ENCODE assay signal across 24 cellular contexts in the genomic region with DNA sequence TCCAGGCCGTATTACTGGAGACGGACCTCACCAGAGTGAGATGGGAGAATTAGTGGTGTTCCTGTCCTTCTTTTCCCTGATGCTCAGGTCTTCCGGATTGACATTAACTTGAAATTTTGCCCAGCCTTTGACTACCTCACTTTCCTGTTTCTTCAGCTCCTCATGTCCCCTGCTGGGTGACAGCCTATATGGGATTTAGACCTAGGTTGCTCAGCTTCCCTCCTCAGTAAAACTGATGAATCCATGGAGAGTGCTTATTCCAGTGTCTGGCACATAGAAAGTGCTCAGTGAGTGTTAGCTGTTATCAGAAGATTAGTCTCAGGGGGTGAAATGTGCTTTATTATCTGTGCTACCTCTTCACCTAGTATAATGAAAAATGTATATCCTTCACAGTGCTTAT. TPM values are rescaled to one million over a fixed set of nuclear protein-coding genes. Genes with fewer than 3 reads are reported as not detected.
DNase-seq lines count a peak whose midpoint lies in the region; ATAC-seq, FAIRE-seq and TF ChIP-seq lines count a peak whose summit lies in the region.
"Had no signal": no experiment of that assay in that cellular context is flagged by ENCODE, and none has a peak within 500 bp of the region (broad histone marks: within the 10 kb centered on the region; RNA-seq: fewer than 3 reads in every experiment).

No MANE protein-coding gene starts in this region.

- H3K36me3 ChIP-seq in colonic mucosa (no peaks in the 10 kb centered on the region), keratinocyte (ENCODE audit: control insufficient read depth in 2 of 2, extremely low read depth in 1 of 2, insufficient read depth in 2 of 2, low read length in 2 of 2) (peaks cover 11 to 12% of the 10 kb centered on the region in 2 experiments), trophoblast cell (ENCODE audit: control insufficient read depth in 1 of 2, insufficient read depth in 2 of 2, low read length in 2 of 2) (peaks cover 0 to 7% of the 10 kb centered on the region in 2 experiments)

- CTCF ChIA-PET in activated naive CD4-positive, alpha-beta T cell treated with anti-CD3 and anti-CD28 coated beads, Interleukin-2, amount 10 ng/mL, durations not matched to agents 7 days and 5 days (lab: Charles Lee), result no interaction called here
- CTCF ChIA-PET in activated naive CD4-positive, alpha-beta T cell treated with anti-CD3 and anti-CD28 coated beads for 36 hours (lab: Charles Lee), result no interaction called here

- peak overlapping the region; percentile 76 for H3K23ac ChIP-seq in trophoblast cell (ENCODE audit: low read length)

- WGBS in trophoblast cell (ENCODE audit: extremely low coverage, insufficient coverage, insufficient read length), result no CpG with 5 or more reads among the region's 3 CpGs

- H3K79me1 ChIP-seq in trophoblast cell (ENCODE audit: low read length), result peaks cover 8% of the 10 kb centered on the region

- H3K9me3 Mint-ChIP-seq in activated naive CD4-positive, alpha-beta T cell treated with anti-CD3 and anti-CD28 coated beads, Interleukin-2, amount 10 ng/mL, durations not matched to agents 7 days and 5 days, result no peaks in the 10 kb centered on the region
- no peaks in the 10 kb centered on the region for H3K9me3 Mint-ChIP-seq in activated naive CD4-positive, alpha-beta T cell treated with anti-CD3 and anti-CD28 coated beads for 36 hours
- H3K9me3 Mint-ChIP-seq: CD4-positive, alpha-beta memory T cell; IgD-negative memory B cell had no signal

- dilution Hi-C loops in keratinocyte (cut with MboI; ENCODE audit: extremely low pct_ligation_motif_present, low sequenced_read_pairs), result no loop called here

- H3K4ac ChIP-seq in trophoblast cell (ENCODE audit: low read depth, low read length), result peak overlapping the region; percentile 84

- no peak overlapping the region for H3K27ac ChIP-seq in colonic mucosa
- H3K27ac ChIP-seq in keratinocyte (ENCODE audit: control insufficient read depth, insufficient read depth, low read length), result no peak overlapping the region
- H3K27ac ChIP-seq in trophoblast cell (ENCODE audit: low read depth, low read length), result no peak overlapping the region

- no peaks in the 10 kb centered on the region for H4K20me1 ChIP-seq in keratinocyte (ENCODE audit: control insufficient read depth, extremely low read depth, insufficient read depth, low read length)

- ATAC-seq in GM21526 (IDR thresholded peaks at IDR 0.05; ENCODE audit: low FRiP score, unreplicated experiment), result no peak
- ATAC-seq: PC-3 had no signal

- H4K91ac ChIP-seq in trophoblast cell (ENCODE audit: low read depth, low read length), result no peak overlapping the region

- no peaks in the 10 kb centered on the region for H3K36me3 Mint-ChIP-seq in activated naive CD4-positive, alpha-beta T cell treated with anti-CD3 and anti-CD28 coated beads, Interleukin-2, amount 10 ng/mL, durations not matched to agents 7 days and 5 days
- H3K36me3 Mint-ChIP-seq in activated naive CD4-positive, alpha-beta T cell treated with anti-CD3 and anti-CD28 coated beads for 36 hours (ENCODE audit: low read depth), result no peaks in the 10 kb centered on the region
- H3K36me3 Mint-ChIP-seq: CD4-positive, alpha-beta memory T cell had no signal

- intact Hi-C loops in activated naive CD4-positive, alpha-beta T cell treated with anti-CD3 and anti-CD28 coated beads for 36 hours (cut with micrococcal nuclease), result no loop called here
- intact Hi-C loops in colonic mucosa (cut with DNase I), result no loop called here

- no peak overlapping the region for H3K4me3 Mint-ChIP-seq in activated naive CD4-positive, alpha-beta T cell treated with anti-CD3 and anti-CD28 coated beads, Interleukin-2, amount 10 ng/mL, durations not matched to agents 7 days and 5 days
- H3K4me3 Mint-ChIP-seq in activated naive CD4-positive, alpha-beta T cell treated with anti-CD3 and anti-CD28 coated beads for 36 hours, result no peak overlapping the region
- H3K4me3 Mint-ChIP-seq: CD4-positive, alpha-beta memory T cell; IgD-negative memory B cell had no signal

- H2AK5ac ChIP-seq in trophoblast cell (ENCODE audit: low read length), result no peak overlapping the region

- no peak overlapping the region for H3K18ac ChIP-seq in trophoblast cell (ENCODE audit: low read length)

- peaks cover 12% of the 10 kb centered on the region for H3K27me3 Mint-ChIP-seq in activated naive CD4-positive, alpha-beta T cell treated with anti-CD3 and anti-CD28 coated beads, Interleukin-2, amount 10 ng/mL, durations not matched to agents 7 days and 5 days
- no peaks in the 10 kb centered on the region for H3K27me3 Mint-ChIP-seq in activated naive CD4-positive, alpha-beta T cell treated with anti-CD3 and anti-CD28 coated beads for 36 hours (ENCODE audit: low read depth)
- H3K27me3 Mint-ChIP-seq: CD4-positive, alpha-beta memory T cell; IgD-negative memory B cell had no signal

- H2AFZ ChIP-seq in keratinocyte (ENCODE audit: control insufficient read depth, low read length) (no peak overlapping the region), trophoblast cell (ENCODE audit: insufficient read depth, low read length, poor library complexity) (no peak overlapping the region)

- peak overlapping the region; percentile 30 for H3K27ac Mint-ChIP-seq in activated naive CD4-positive, alpha-beta T cell treated with anti-CD3 and anti-CD28 coated beads, Interleukin-2, amount 10 ng/mL, durations not matched to agents 7 days and 5 days
- no peak overlapping the region for H3K27ac Mint-ChIP-seq in activated naive CD4-positive, alpha-beta T cell treated with anti-CD3 and anti-CD28 coated beads for 36 hours
- H3K27ac Mint-ChIP-seq: CD4-positive, alpha-beta memory T cell; IgD-negative memory B cell had no signal

- H3K9me1 ChIP-seq in keratinocyte (ENCODE audit: control insufficient read depth, extremely low read depth, insufficient read depth, low read length), result peaks cover 6% of the 10 kb centered on the region

- H3K79me2 ChIP-seq in keratinocyte (ENCODE audit: control insufficient read depth, insufficient read depth, low read length) (peaks cover 94% of the 10 kb centered on the region), trophoblast cell (ENCODE audit: control insufficient read depth, insufficient read depth, low read length, poor library complexity) (peaks cover 9% of the 10 kb centered on the region)

- H2BK120ac ChIP-seq in trophoblast cell (ENCODE audit: insufficient read depth, low read length, poor library complexity), result no peak overlapping the region

- no peak overlapping the region for H3K14ac ChIP-seq in trophoblast cell (ENCODE audit: low read length)

- no peak overlapping the region for H2BK5ac ChIP-seq in trophoblast cell (ENCODE audit: low read depth, low read length, poor library complexity)

- no peak overlapping the region for H3K4me2 ChIP-seq in keratinocyte (ENCODE audit: control insufficient read depth, extremely low read depth, insufficient read depth, low read depth, low read length)
- H3K4me2 ChIP-seq in trophoblast cell (ENCODE audit: low read length), result no peak overlapping the region

- peak; percentile 69 for FAIRE-seq in keratinocyte (lab: Jason Lieb, UNC)
- FAIRE-seq: H1 had no signal

- H3K4me3 ChIP-seq in colonic mucosa (no peak overlapping the region), keratinocyte (ENCODE audit: control insufficient read depth in 2 of 3, extremely low read depth in 1 of 3, insufficient read depth in 2 of 3, low read depth in 1 of 3, low read length in 3 of 3) (no peak overlapping the region), trophoblast cell (ENCODE audit: low read depth, low read length) (no peak overlapping the region)

- peaks cover 8% of the 10 kb centered on the region for H3K4me1 Mint-ChIP-seq in activated naive CD4-positive, alpha-beta T cell treated with anti-CD3 and anti-CD28 coated beads, Interleukin-2, amount 10 ng/mL, durations not matched to agents 7 days and 5 days
- H3K4me1 Mint-ChIP-seq in activated naive CD4-positive, alpha-beta T cell treated with anti-CD3 and anti-CD28 coated beads for 36 hours (ENCODE audit: low read depth), result peaks cover 9% of the 10 kb centered on the region

- H2BK12ac ChIP-seq in trophoblast cell (ENCODE audit: low read length), result no peak overlapping the region

- H3K4me1 ChIP-seq in colonic mucosa (peaks cover 5% of the 10 kb centered on the region), keratinocyte (ENCODE audit: control insufficient read depth, extremely low read depth, insufficient read depth, low read length) (peaks cover 32% of the 10 kb centered on the region), trophoblast cell (ENCODE audit: control insufficient read depth in 1 of 2, insufficient read depth in 2 of 2, low read length in 2 of 2) (peaks cover 18 to 19% of the 10 kb centered on the region in 2 experiments)

- no peak overlapping the region for H4K8ac ChIP-seq in trophoblast cell (ENCODE audit: low read depth, low read length)

- TF ChIP-seq CTCF in colonic mucosa (IDR thresholded peaks at IDR 0.05) (no peak), keratinocyte (optimal IDR thresholded peaks at IDR 0.05 in 1 of 3, IDR thresholded peaks at IDR 0.05 in 1 of 3, conservative IDR thresholded peaks at IDR 0.05 in 1 of 3; ENCODE audit: extremely low read depth in 1 of 3, insufficient read depth in 2 of 3, low read length in 3 of 3) (peak in 1 of 3 experiments; percentile 45)

- no peak for DNase-seq in activated naive CD4-positive, alpha-beta T cell treated with anti-CD3 and anti-CD28 coated beads, Interleukin-2, amount 10 ng/mL, durations not matched to agents 7 days and 5 days
- DNase-seq in activated naive CD4-positive, alpha-beta T cell treated with anti-CD3 and anti-CD28 coated beads for 36 hours, result no peak
- DNase-seq in colonic mucosa (peak; percentile 9), keratinocyte (ENCODE audit: low read depth, low spot score) (no peak), trophoblast cell (no peak), AG08396 (ENCODE audit: low spot score) (no peak), NCI-H2227 treated with DMSO at 0.1 percent for 48 hours (lab: John Stamatoyannopoulos, UW) (no peak)
- DNase-seq: 8988T; AML-193; C1 segment of cervical spinal cord; CD4-positive, alpha-beta memory T cell; COR-L47; HCEC 1CT; NCI-H1048; NCI-H1417; NCI-H1694 treated with DMSO at 0.1 percent for 48 hours; NCI-H2081; NCI-H524; NCI-H748 treated with DMSO at 0.1 percent for 48 hours; PC-3; Right ventricle myocardium superior had no signal

- no peak overlapping the region for H4K12ac ChIP-seq in trophoblast cell (ENCODE audit: low read depth, low read length)

- H3K27me3 ChIP-seq in colonic mucosa, result no peaks in the 10 kb centered on the region
- H3K27me3 ChIP-seq in keratinocyte (ENCODE audit: control insufficient read depth, extremely low read depth, insufficient read depth, low read length), result no peaks in the 10 kb centered on the region
- no peaks in the 10 kb centered on the region for H3K27me3 ChIP-seq in trophoblast cell (ENCODE audit: insufficient read depth, low read length)

- H3K9me3 ChIP-seq in colonic mucosa, result no peaks in the 10 kb centered on the region
- no peaks in the 10 kb centered on the region for H3K9me3 ChIP-seq in keratinocyte (ENCODE audit: control insufficient read depth, low read depth, low read length)
- no peaks in the 10 kb centered on the region for H3K9me3 ChIP-seq in trophoblast cell (ENCODE audit: insufficient read depth, low read depth, low read length)

- H3K9ac ChIP-seq in colonic mucosa (ENCODE audit: low read depth in 2 of 2, low read length in 2 of 2), result no peak overlapping the region
- no peak overlapping the region for H3K9ac ChIP-seq in keratinocyte (ENCODE audit: control insufficient read depth, extremely low read depth, insufficient read depth, low read length)
- no peak overlapping the region for H3K9ac ChIP-seq in trophoblast cell (ENCODE audit: low read length)

RNA-seq across cellular contexts. Expression of a gene that starts 30.0 kb away (rescaled TPM):
- 1 to 10 TPM; 3.1 to 3.3 TPM for total RNA-seq in activated naive CD4-positive, alpha-beta T cell treated with anti-CD3 and anti-CD28 coated beads for 36 hours
- total RNA-seq in colonic mucosa, result 10 to 100 TPM; 55.7 to 90.7 TPM
- polyA plus RNA-seq in keratinocyte, result 98.3 to 136 TPM (median 116 TPM) in 3 replicates
- polyA plus RNA-seq in keratinocyte (2011; ENCODE audit: low read depth), result 32.2 TPM
- 54.2 and 69.7 TPM in 2 replicates for polyA plus RNA-seq in keratinocyte (2011; cell fraction: cytosol; rRNA removed)
- 316 and 318 TPM in 2 replicates for polyA plus RNA-seq in keratinocyte (2011; cell fraction: nucleus; rRNA removed)
- 51.3 and 110 TPM in 2 replicates for polyA plus RNA-seq in keratinocyte (2012; ENCODE audit: low replicate concordance)
- 353 to 631 TPM (median 519 TPM) in 3 replicates for polyA minus RNA-seq in keratinocyte
- polyA minus RNA-seq in keratinocyte (2011; cell fraction: cytosol; rRNA and poly(A)+ RNA removed), result 371 TPM
- polyA minus RNA-seq in keratinocyte (2011; cell fraction: nucleus; rRNA and poly(A)+ RNA removed), result 966 and 975 TPM in 2 replicates
- polyA plus RNA-seq in trophoblast cell (2013), result 49.0 and 54.7 TPM in 2 replicates

Comparison
In these comparisons a context has a peak if more than half of its experiments do, and no peak if none do; other contexts are left out.
1. RNA of a gene that starts 30.0 kb away (total RNA-seq): 55.7 to 90.7 TPM in colonic mucosa; 3.1 to 3.3 TPM in activated naive CD4-positive, alpha-beta T cell treated with anti-CD3 and anti-CD28 coated beads for 36 hours; every median in the first group is over 10 times any median in the second.